9 cellular contexts compared by ENCODE assay signal in genomic region chr10:118732253-118733194, GRCh38. TPM values are rescaled to one million over a fixed set of nuclear protein-coding genes. Genes with fewer than 3 reads are reported as not detected.
DNase-seq lines count a peak whose midpoint lies in the region; ATAC-seq and TF ChIP-seq lines count a peak whose summit lies in the region.
"Had no signal": no experiment of that assay in that cellular context is flagged by ENCODE, and none has a peak within 500 bp of the region (broad histone marks: within the 10 kb centered on the region; RNA-seq: fewer than 3 reads in every experiment).

No MANE protein-coding gene starts in this region.

- TF ChIP-seq CTCF in upper lobe of right lung (IDR thresholded peaks at IDR 0.05), result no peak

- H3K4me3 ChIP-seq in upper lobe of right lung, result no peak overlapping the region
- H3K4me3 ChIP-seq: MG63 had no signal

- ATAC-seq in HG03439 (IDR thresholded peaks at IDR 0.05; ENCODE audit: unreplicated experiment) (peak; percentile 60), esophagus mucosa (peak; percentile 24), upper lobe of right lung (peak; percentile 75), HG03521 (IDR thresholded peaks at IDR 0.05; ENCODE audit: unreplicated experiment) (no peak)

- H3K36me3 ChIP-seq in upper lobe of right lung, result peaks cover 1% of the 10 kb centered on the region
- H3K36me3 ChIP-seq: MG63 had no signal

- intact Hi-C loops in upper lobe of right lung (cut with DNase I), result no loop called here

- H3K4me1 ChIP-seq in upper lobe of right lung, result peaks cover 66% of the 10 kb centered on the region

- no peak overlapping the region for H3K27ac ChIP-seq in upper lobe of right lung

- no peaks in the 10 kb centered on the region for H3K9me3 ChIP-seq in upper lobe of right lung
- H3K9me3 ChIP-seq: MG63 had no signal

- peak; percentile 21 for DNase-seq in stimulated activated CD4-positive, alpha-beta T cell treated with anti-CD3 and anti-CD28 coated beads, Interleukin-15, amount 100 ng/mL, for 24 hours
- DNase-seq in stimulated activated CD4-positive, alpha-beta T cell treated with anti-CD3 and anti-CD28 coated beads, Interleukin-12 subunit alpha, Interleukin-12 subunit beta, amount 100 ng/mL, for 4 hours, result no peak
- DNase-seq in upper lobe of right lung, result no peak
- no peak for DNase-seq in activated effector memory CD4-positive, alpha-beta T cell treated with anti-CD3 and anti-CD28 coated beads, Interleukin-2, amount 50 U/mL, for 16 hours
- no peak for DNase-seq in GOT3 (lab: John Stamatoyannopoulos, UW)
- DNase-seq: MG63 had no signal

- H3K27me3 ChIP-seq in upper lobe of right lung, result no peaks in the 10 kb centered on the region
- H3K27me3 ChIP-seq: MG63 had no signal

RNA-seq across cellular contexts. Expression of gene CACUL1, which starts 22.2 kb away (rescaled TPM):
- 28.5 TPM for total RNA-seq in esophagus mucosa
- 47.7 TPM for total RNA-seq in upper lobe of right lung
